ENCODE assay signal across 18 cellular contexts in genomic region chr17:48393271-48393670, GRCh38. TPM values are rescaled to one million over a fixed set of nuclear protein-coding genes. Genes with fewer than 3 reads are reported as not detected.
DNase-seq lines count a peak whose midpoint lies in the region; ATAC-seq and TF ChIP-seq lines count a peak whose summit lies in the region.
"Had no signal": no experiment of that assay in that cellular context is flagged by ENCODE, and none has a peak within 500 bp of the region (broad histone marks: within the 10 kb centered on the region; RNA-seq: fewer than 3 reads in every experiment).

No MANE protein-coding gene starts in this region.

- no peaks in the 10 kb centered on the region for H3K9me2 ChIP-seq in GM23248 (ENCODE audit: insufficient read depth)

- H3K27ac Mint-ChIP-seq in mesothelial cell of epicardium (peak overlapping the region; percentile 25), glutamatergic neuron (ENCODE audit: unreplicated experiment) (no peak overlapping the region)

- no peak overlapping the region for H3K4me3 ChIP-seq in BLaER1
- peak overlapping the region; percentile 32 for H3K4me3 ChIP-seq in GM23248
- H3K4me3 ChIP-seq: SK-N-MC had no signal

- TF ChIP-seq CTCF in mesothelial cell of epicardium (IDR thresholded peaks at IDR 0.05; ENCODE audit: unreplicated experiment): no peak
- TF ChIP-seq CTCF in glutamatergic neuron (IDR thresholded peaks at IDR 0.05; ENCODE audit: partially characterized antibody, unreplicated experiment): no peak

- DNase-seq in GM23248 (peak; percentile 45), astrocyte of the hippocampus (ENCODE audit: low read depth, low spot score) (peak; percentile 6), mesothelial cell of epicardium (ENCODE audit: low spot score in 2 of 2, unreplicated experiment in 2 of 2) (no peak), left cardiac atrium (no peak), glutamatergic neuron (no peak), ACHN (no peak)
- DNase-seq: CD4-positive, alpha-beta memory T cell; DMS79; GOT3; MM.1S; NCI-H1092 treated with DMSO at 0.1 percent for 48 hours; NCI-H1694 treated with DMSO at 0.1 percent for 48 hours; NK-92 treated with Interleukin-12 subunit alpha and Interleukin-12 subunit beta, amount 100 ng/mL, for 24 hours; Right ventricle myocardium superior had no signal

- H3K9me3 Mint-ChIP-seq in mesothelial cell of epicardium: no peaks in the 10 kb centered on the region
- H3K9me3 Mint-ChIP-seq in glutamatergic neuron (ENCODE audit: unreplicated experiment): peaks cover 2% of the 10 kb centered on the region
- H3K9me3 Mint-ChIP-seq: CD4-positive, alpha-beta memory T cell had no signal

- H3K27ac ChIP-seq in BLaER1 (no peak overlapping the region; the same call in 1 of the 2 replicates), GM23248 (peak overlapping the region; percentile 19; the same call in 1 of the 2 replicates)
- H3K27ac ChIP-seq: SK-N-MC had no signal

- H4K20me1 ChIP-seq in BLaER1: no peaks in the 10 kb centered on the region
- H4K20me1 ChIP-seq in GM23248 (ENCODE audit: insufficient read depth): no peaks in the 10 kb centered on the region

- H3K4me3 Mint-ChIP-seq in mesothelial cell of epicardium (no peak overlapping the region), glutamatergic neuron (ENCODE audit: unreplicated experiment) (no peak overlapping the region)
- H3K4me3 Mint-ChIP-seq: CD4-positive, alpha-beta memory T cell had no signal

- H3K9ac ChIP-seq in BLaER1 (no peak overlapping the region), GM23248 (0 out of 2 replicates have a peak overlapping the region, but pooled peaks have one; percentile 10)

- intact Hi-C loops in left cardiac atrium (cut with DNase I): no loop called here

- 0 out of 2 replicates have a peak, but pooled peaks cover 4% of the 10 kb centered on the region for H3F3A ChIP-seq in GM23248 (ENCODE audit: insufficient read depth)

- H3K36me3 ChIP-seq in BLaER1 (no peaks in the 10 kb centered on the region), GM23248 (ENCODE audit: low read depth) (no peaks in the 10 kb centered on the region)

- no peaks in the 10 kb centered on the region for H3K36me3 Mint-ChIP-seq in mesothelial cell of epicardium
- H3K36me3 Mint-ChIP-seq in glutamatergic neuron (ENCODE audit: unreplicated experiment): no peaks in the 10 kb centered on the region

- H2AFZ ChIP-seq in GM23248: peak overlapping the region; percentile 66

- in situ Hi-C loops in GM23248 (cut with MboI) (no loop called here), ACHN (cut with HindIII; ENCODE audit: low pct_ligation_motif_present, low pct_unique_long_range_greater_than_20kb, low sequenced_read_pairs) (no loop called here)

- no peaks in the 10 kb centered on the region for H3K27me3 ChIP-seq in BLaER1
- 0 out of 2 replicates have a peak, but pooled peaks cover 18% of the 10 kb centered on the region for H3K27me3 ChIP-seq in GM23248 (replicated peaks; ENCODE audit: insufficient read depth)

- H3K79me2 ChIP-seq in GM23248 (ENCODE audit: insufficient read depth): no peaks in the 10 kb centered on the region

- H3K27me3 Mint-ChIP-seq in mesothelial cell of epicardium (ENCODE audit: low read depth) (no peaks in the 10 kb centered on the region), glutamatergic neuron (ENCODE audit: unreplicated experiment) (no peaks in the 10 kb centered on the region)
- H3K27me3 Mint-ChIP-seq: CD4-positive, alpha-beta memory T cell had no signal

- no peak for ATAC-seq in left cardiac atrium
- ATAC-seq in GM19395 (IDR thresholded peaks at IDR 0.05; ENCODE audit: unreplicated experiment): no peak

- H3K4me1 ChIP-seq in BLaER1 (peaks cover 48% of the 10 kb centered on the region), GM23248 (ENCODE audit: insufficient read depth) (peaks cover 8% of the 10 kb centered on the region)

- H3K4me1 Mint-ChIP-seq in mesothelial cell of epicardium (peaks cover 24% of the 10 kb centered on the region), glutamatergic neuron (ENCODE audit: low read depth, unreplicated experiment) (no peaks in the 10 kb centered on the region)

- H3K4me2 ChIP-seq in BLaER1 (peak overlapping the region; percentile 61), GM23248 (ENCODE audit: unreplicated experiment) (peak overlapping the region; percentile 70)

- H3K9me3 ChIP-seq in BLaER1 (no peaks in the 10 kb centered on the region; the same call in 1 of the 2 replicates), GM23248 (ENCODE audit: low read depth) (no peaks in the 10 kb centered on the region)

RNA-seq across cellular contexts. Expression of gene SKAP1, which starts 36.7 kb away (rescaled TPM):
- total RNA-seq in GM23248 (2014; rRNA removed; shearing (Covaris generic)): not detected in 2 replicates
- not detected in 2 replicates for polyA plus RNA-seq in GM23248 (2016; fragmentation: Nextera tagmentation; extraction: Ambion mirVana)
- 3.4 to 4.3 TPM (median 3.4 TPM) in 3 replicates for total RNA-seq in mesothelial cell of epicardium
- total RNA-seq in left cardiac atrium: under 1 TPM; 0.31 to 0.88 TPM
- not detected for total RNA-seq in glutamatergic neuron (ENCODE audit: unreplicated experiment)
- total RNA-seq: A673 had no signal

Comparison
In these comparisons a context has a peak if more than half of its experiments do, and no peak if none do; other contexts are left out.
1. DNase-seq: peak in GM23248 (single experiment) and astrocyte of the hippocampus (single experiment); none in mesothelial cell of epicardium (0 of 2), left cardiac atrium (single experiment), glutamatergic neuron (single experiment) and ACHN (single experiment).